Comparison of ENCODE assay signal across 8 cellular contexts in the genomic region with DNA sequence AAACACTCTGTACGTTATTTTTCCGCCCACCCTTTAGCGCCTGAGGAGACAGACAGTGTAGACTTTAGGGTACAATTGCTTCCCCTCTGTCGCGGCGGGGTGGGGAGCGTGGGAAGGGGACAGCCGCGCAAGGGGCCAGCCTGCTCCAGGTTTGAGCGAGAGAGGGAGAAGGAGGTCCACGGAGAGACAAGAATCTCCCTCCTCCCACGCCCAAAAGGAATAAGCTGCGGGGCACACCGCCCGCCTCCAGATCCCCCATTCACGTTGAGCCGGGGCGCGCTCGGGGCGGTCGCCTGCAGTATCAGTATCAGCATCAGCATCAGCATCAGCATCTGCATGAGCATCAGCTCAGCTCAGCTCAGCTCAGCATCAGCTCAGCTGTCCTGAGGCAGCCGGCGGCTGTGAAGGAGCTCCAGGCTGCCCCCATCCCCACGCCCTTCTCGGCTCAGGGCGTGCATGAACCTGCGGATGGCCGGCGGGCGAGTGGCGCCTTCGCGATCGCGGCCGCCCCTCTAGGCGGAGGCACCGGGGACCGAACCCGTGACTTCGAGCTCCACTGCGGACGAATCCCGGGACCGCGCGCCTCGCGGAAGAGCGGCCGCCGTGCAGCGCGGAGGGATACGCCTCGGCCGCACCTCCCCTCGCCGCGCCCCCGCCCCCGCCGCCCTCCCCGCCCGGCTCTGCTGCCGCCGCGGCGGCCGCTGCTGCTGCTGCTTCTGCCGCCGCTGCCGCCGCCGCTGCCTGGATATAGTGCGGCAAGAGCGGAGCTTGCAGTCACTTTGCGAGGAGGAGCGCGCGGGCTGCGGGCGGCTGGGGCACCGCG. TPM values are rescaled to one million over a fixed set of nuclear protein-coding genes. Genes with fewer than 3 reads are reported as not detected.
DNase-seq lines count a peak whose midpoint lies in the region; ATAC-seq and TF ChIP-seq lines count a peak whose summit lies in the region.

A gene (plus strand): TSS at position 777 of the 823 bp plus-strand sequence.

- H3K9me3 Mint-ChIP-seq in activated naive CD4-positive, alpha-beta T cell treated with anti-CD3 and anti-CD28 coated beads for 36 hours = no peaks in the 10 kb centered on the region

- no peaks in the 10 kb centered on the region for H3K36me3 Mint-ChIP-seq in activated naive CD4-positive, alpha-beta T cell treated with anti-CD3 and anti-CD28 coated beads for 36 hours (ENCODE audit: low read depth)

- WGBS in testis, 2 donors = 0 to 1% methylated on average over 7 to 65 of the region's 86 CpGs

- CTCF ChIA-PET in activated naive CD4-positive, alpha-beta T cell treated with anti-CD3 and anti-CD28 coated beads for 36 hours (lab: Charles Lee) = interaction anchor here (0.8 to 1.2 kb wide), 2 partner anchors 85 to 103 kb away, joined by 3 read pairs; no protein-coding TSS in a partner anchor

- H3K27ac ChIP-seq in testis = peak within 1 kb of the TSS in 1 of 2 donors; percentile 46

- no peaks in the 10 kb centered on the region for H3K9me3 ChIP-seq in testis

- DNase-seq in COLO829 (ENCODE audit: low spot score) (peak; percentile 18), RPMI8226 (peak; percentile 35), germinal center (ENCODE audit: low spot score) (peak; percentile 15), nucleus accumbens (lab: John Stamatoyannopoulos, UW) (peak in 55 of 56 donors; percentile 2 to 88 (median 75)), testis (peak; percentile 81)
- peak; percentile 60 for DNase-seq in activated naive CD4-positive, alpha-beta T cell treated with anti-CD3 and anti-CD28 coated beads for 36 hours

- H3K4me1 ChIP-seq in testis = peaks cover 6% of the 10 kb centered on the region

- TF ChIP-seq POLR2A in testis (IDR thresholded peaks at IDR 0.05) = no peak

- ATAC-seq in HG03045 (IDR thresholded peaks at IDR 0.05; ENCODE audit: unreplicated experiment) (peak; percentile 68), GM19395 (IDR thresholded peaks at IDR 0.05; ENCODE audit: unreplicated experiment) (no peak)

- intact Hi-C loops in activated naive CD4-positive, alpha-beta T cell treated with anti-CD3 and anti-CD28 coated beads for 36 hours (cut with micrococcal nuclease) = no loop called here
- intact Hi-C loops in testis (cut with DNase I; ENCODE audit: low total_unique reads) = no loop called here

- peaks cover 12% of the 10 kb centered on the region for H3K4me1 Mint-ChIP-seq in activated naive CD4-positive, alpha-beta T cell treated with anti-CD3 and anti-CD28 coated beads for 36 hours (ENCODE audit: low read depth)

- TF ChIP-seq CTCF in testis (IDR thresholded peaks at IDR 0.05) = no peak

- peak within 1 kb of the TSS; percentile 67 for H3K4me3 Mint-ChIP-seq in activated naive CD4-positive, alpha-beta T cell treated with anti-CD3 and anti-CD28 coated beads for 36 hours

- H3K36me3 ChIP-seq in testis (ENCODE audit: low read depth, missing control alignments) = no peaks in the 10 kb centered on the region

- peaks cover 33% of the 10 kb centered on the region for H3K27me3 Mint-ChIP-seq in activated naive CD4-positive, alpha-beta T cell treated with anti-CD3 and anti-CD28 coated beads for 36 hours (ENCODE audit: low read depth)

- H3K27ac Mint-ChIP-seq in activated naive CD4-positive, alpha-beta T cell treated with anti-CD3 and anti-CD28 coated beads for 36 hours = no peak within 1 kb of the TSS

- H3K27me3 ChIP-seq in testis = no peaks in the 10 kb centered on the region

- H3K4me3 ChIP-seq in testis = peak within 1 kb of the TSS; percentile 50 to 72

RNA-seq across cellular contexts. Expression of the gene that starts here (rescaled TPM):
- total RNA-seq in activated naive CD4-positive, alpha-beta T cell treated with anti-CD3 and anti-CD28 coated beads for 36 hours = not detected
- 10 to 100 TPM; 22.4 to 26.1 TPM for total RNA-seq in testis
- polyA plus RNA-seq in testis (ENCODE audit: insufficient read depth, low read depth, low replicate concordance) = 26.9 TPM

Comparison
In these comparisons a context has a peak if more than half of its experiments do, and no peak if none do; other contexts are left out.
1. RNA of the gene that starts here (total RNA-seq): 22.4 to 26.1 TPM in testis; not detected in activated naive CD4-positive, alpha-beta T cell treated with anti-CD3 and anti-CD28 coated beads for 36 hours; every median in the first group is over 10 times any median in the second.
2. Peak in DNase-seq in activated naive CD4-positive, alpha-beta T cell treated with anti-CD3 and anti-CD28 coated beads for 36 hours; RNA of the gene not detected or under 1 TPM.
3. DNase-seq: peak in every context shown above with its lines; median percentile 81 in testis; 75 in nucleus accumbens; 60 in activated naive CD4-positive, alpha-beta T cell treated with anti-CD3 and anti-CD28 coated beads for 36 hours; 35 in RPMI8226; 18 in COLO829; 15 in germinal center.